In genomic region chr11:65427691-65428577, GRCh38 we compare ENCODE assay signal across 8 cellular contexts. TPM values are rescaled to one million over a fixed set of nuclear protein-coding genes. Genes with fewer than 3 reads are reported as not detected.
DNase-seq lines count a peak whose midpoint lies in the region; ATAC-seq and TF ChIP-seq lines count a peak whose summit lies in the region.

No MANE protein-coding gene starts in this region.

- WGBS in prostate gland = 13% methylated on average over 11 of the region's 11 CpGs

- H3K4me3 ChIP-seq in CD4-positive, alpha-beta memory T cell (ENCODE audit: low read length in 2 of 2) = peak overlapping the region; percentile 95 to 99
- H3K4me3 ChIP-seq in KMS-11 (IDR thresholded peaks at IDR 0.05; ENCODE audit: insufficient read depth, low read depth, low read length) (no peak overlapping the region), prostate gland (peak overlapping the region; percentile 83 to 97)

- intact Hi-C loops in CD4-positive, alpha-beta memory T cell (cut with micrococcal nuclease) = loop anchor here (5.0 kb wide), 1 partner anchor 144 kb away; the partner anchor contains the start of genes FAM89B and ZNRD2
- intact Hi-C loops in prostate gland (cut with DNase I) = no loop called here

- ATAC-seq in foreskin keratinocyte (peak; percentile 23), GM19023 (IDR thresholded peaks at IDR 0.05; ENCODE audit: unreplicated experiment) (no peak), GM21515 (IDR thresholded peaks at IDR 0.05; ENCODE audit: unreplicated experiment) (no peak), GM18907 (IDR thresholded peaks at IDR 0.05; ENCODE audit: unreplicated experiment) (no peak)

- H3K27ac Mint-ChIP-seq in CD4-positive, alpha-beta memory T cell = peak overlapping the region; percentile 93 to 100 (median 97)
- H3K27ac Mint-ChIP-seq in activated T-cell treated with anti-CD3 and anti-CD28 coated beads, Interleukin-2, amount 50 U/mL, for 24 hours = peak overlapping the region; percentile 100

- peaks cover 33% of the 10 kb centered on the region for H4K20me1 ChIP-seq in KMS-11 (ENCODE audit: insufficient read depth)

- H2AFZ ChIP-seq in KMS-11 (ENCODE audit: low read depth) = no peak overlapping the region

- no peak for TF ChIP-seq CTCF in KMS-11 (conservative IDR thresholded peaks at IDR 0.05; ENCODE audit: low read depth, low read length)
- no peak for TF ChIP-seq CTCF in foreskin keratinocyte (conservative IDR thresholded peaks at IDR 0.05)
- TF ChIP-seq CTCF in prostate gland (IDR thresholded peaks at IDR 0.05) = no peak

- H3K27ac ChIP-seq in CD4-positive, alpha-beta memory T cell (ENCODE audit: low read depth, low read length) = peak overlapping the region; percentile 98
- H3K27ac ChIP-seq in KMS-11 (peak overlapping the region; percentile 100), foreskin keratinocyte (peak overlapping the region; percentile 5), prostate gland (peak overlapping the region; percentile 100)

- H3K4me2 ChIP-seq in KMS-11 = peak overlapping the region; percentile 36

- peaks cover 19% of the 10 kb centered on the region for H3K36me3 ChIP-seq in CD4-positive, alpha-beta memory T cell (ENCODE audit: insufficient read depth, low read length)
- H3K36me3 ChIP-seq in KMS-11 (ENCODE audit: insufficient read depth) = no peaks in the 10 kb centered on the region
- no peaks in the 10 kb centered on the region for H3K36me3 ChIP-seq in prostate gland

- peak overlapping the region; percentile 99; the same call in 1 of the 2 replicates for H3K9ac ChIP-seq in KMS-11

- H3K79me2 ChIP-seq in KMS-11 (ENCODE audit: insufficient read depth, low read depth) = peaks cover 97% of the 10 kb centered on the region

- peak; percentile 50 for TF ChIP-seq POLR2A in prostate gland (IDR thresholded peaks at IDR 0.05)

- H3K27me3 ChIP-seq in CD4-positive, alpha-beta memory T cell (ENCODE audit: insufficient read depth, low read length) = no peaks in the 10 kb centered on the region
- H3K27me3 ChIP-seq in KMS-11 (ENCODE audit: insufficient read depth, low read depth) (no peaks in the 10 kb centered on the region), foreskin keratinocyte (no peaks in the 10 kb centered on the region), prostate gland (replicated peaks; ENCODE audit: insufficient read depth) (no peaks in the 10 kb centered on the region)

- H3K36me3 Mint-ChIP-seq in CD4-positive, alpha-beta memory T cell = peaks cover 51 to 55% of the 10 kb centered on the region in 2 donors
- H3K36me3 Mint-ChIP-seq in activated T-cell treated with anti-CD3 and anti-CD28 coated beads, Interleukin-2, amount 50 U/mL, for 24 hours (ENCODE audit: low read depth) = peaks cover 88% of the 10 kb centered on the region

- peaks cover 0 to 3% (median 0%) of the 10 kb centered on the region in 8 donors for H3K9me3 Mint-ChIP-seq in CD4-positive, alpha-beta memory T cell
- no peaks in the 10 kb centered on the region for H3K9me3 Mint-ChIP-seq in activated T-cell treated with anti-CD3 and anti-CD28 coated beads, Interleukin-2, amount 50 U/mL, for 24 hours

- peaks cover 55 to 86% (median 63%) of the 10 kb centered on the region in 4 donors for H3K4me1 Mint-ChIP-seq in CD4-positive, alpha-beta memory T cell
- H3K4me1 Mint-ChIP-seq in activated T-cell treated with anti-CD3 and anti-CD28 coated beads, Interleukin-2, amount 50 U/mL, for 24 hours (ENCODE audit: low read depth) = peaks cover 72% of the 10 kb centered on the region

- POLR2A ChIA-PET in CD4-positive, alpha-beta memory T cell (lab: Charles Lee; ENCODE audit: partially characterized antibody) = interaction anchor here (8.9 to 22.2 kb wide), 5 partner anchors 10 to 71 kb away, joined by 224 to 3839 read pairs (median 524); partner anchors contain the start of genes FRMD8, MALAT1, NEAT1 and SLC25A45

- H3K4me3 Mint-ChIP-seq in CD4-positive, alpha-beta memory T cell = peak overlapping the region; percentile 92 to 97 (median 95)
- H3K4me3 Mint-ChIP-seq in activated T-cell treated with anti-CD3 and anti-CD28 coated beads, Interleukin-2, amount 50 U/mL, for 24 hours = peak overlapping the region; percentile 100

- CTCF ChIA-PET in CD4-positive, alpha-beta memory T cell (lab: Charles Lee; ENCODE audit: partially characterized antibody) = no interaction called here

- peaks cover 67% of the 10 kb centered on the region for H3K4me1 ChIP-seq in CD4-positive, alpha-beta memory T cell (ENCODE audit: insufficient read depth, low read length)
- H3K4me1 ChIP-seq in KMS-11 (ENCODE audit: low read depth, poor library complexity, severe bottlenecking) = peaks cover 82% of the 10 kb centered on the region
- H3K4me1 ChIP-seq in foreskin keratinocyte = no peaks in the 10 kb centered on the region
- no peaks in the 10 kb centered on the region for H3K4me1 ChIP-seq in prostate gland (replicated peaks)

- H3K9me3 ChIP-seq in CD4-positive, alpha-beta memory T cell (ENCODE audit: control insufficient read depth in 1 of 2, low read length in 2 of 2) = no peaks in the 10 kb centered on the region
- H3K9me3 ChIP-seq in prostate gland = no peaks in the 10 kb centered on the region

- H3K27me3 Mint-ChIP-seq in CD4-positive, alpha-beta memory T cell = no peaks in the 10 kb centered on the region
- H3K27me3 Mint-ChIP-seq in activated T-cell treated with anti-CD3 and anti-CD28 coated beads, Interleukin-2, amount 50 U/mL, for 24 hours = peaks cover under 1% of the 10 kb centered on the region

- DNase-seq in CD4-positive, alpha-beta memory T cell = peak; percentile 31 to 74 (median 35)
- peak; percentile 64 for DNase-seq in activated T-cell treated with anti-CD3 and anti-CD28 coated beads, Interleukin-2, amount 50 U/mL, for 24 hours
- peak; percentile 69 to 85 for DNase-seq in foreskin keratinocyte
- peak; percentile 71 for DNase-seq in prostate gland (ENCODE audit: low spot score)

RNA-seq across cellular contexts. Expression of gene NEAT1, which starts 5.3 kb away (rescaled TPM):
- 100 to 1,000 TPM; 685 to 687 TPM for total RNA-seq in CD4-positive, alpha-beta memory T cell
- polyA plus RNA-seq in CD4-positive, alpha-beta memory T cell = 1 to 10 TPM; 2.3 to 4.0 TPM
- total RNA-seq in foreskin keratinocyte (66.8 and 83.1 TPM in 2 replicates), prostate gland (1,000 to 10,000 TPM in 1 of 2 donors, 100 to 1,000 TPM in 1; 110 to 1,326 TPM)
- polyA plus RNA-seq in foreskin keratinocyte = 100 and 119 TPM in 2 replicates

RNA-seq across cellular contexts. Expression of gene FRMD8, which starts 41.5 kb away (rescaled TPM):
- 10 to 100 TPM; 69.1 to 71.2 TPM for total RNA-seq in CD4-positive, alpha-beta memory T cell
- 10 to 100 TPM; 44.1 to 55.6 TPM for polyA plus RNA-seq in CD4-positive, alpha-beta memory T cell
- total RNA-seq in foreskin keratinocyte (26.3 and 29.7 TPM in 2 replicates), prostate gland (100 to 1,000 TPM in 1 of 2 donors, 10 to 100 TPM in 1; 36.1 to 106 TPM)
- polyA plus RNA-seq in foreskin keratinocyte = 16.0 and 17.0 TPM in 2 replicates

RNA-seq across cellular contexts. Expression of gene SLC25A45, which starts 45.5 kb away (rescaled TPM):
- 10 to 100 TPM; 17.0 to 24.2 TPM for total RNA-seq in CD4-positive, alpha-beta memory T cell
- polyA plus RNA-seq in CD4-positive, alpha-beta memory T cell = 10 to 100 TPM in 1 of 2 donors, 1 to 10 TPM in 1; 7.2 to 15.0 TPM
- total RNA-seq in foreskin keratinocyte = 0.25 and 0.58 TPM in 2 replicates
- 0.16 and 0.17 TPM in 2 replicates for polyA plus RNA-seq in foreskin keratinocyte
- total RNA-seq in prostate gland = 10 to 100 TPM; 11.7 to 13.3 TPM

Comparison
In these comparisons a context has a peak if more than half of its experiments do, and no peak if none do; other contexts are left out.
1. H3K27ac ChIP-seq: peak in every context shown above with its lines; median percentile 100 in KMS-11; 100 in prostate gland; 98 in CD4-positive, alpha-beta memory T cell; 5 in foreskin keratinocyte.